ENCODE assay signal across 9 cellular contexts in the genomic region with DNA sequence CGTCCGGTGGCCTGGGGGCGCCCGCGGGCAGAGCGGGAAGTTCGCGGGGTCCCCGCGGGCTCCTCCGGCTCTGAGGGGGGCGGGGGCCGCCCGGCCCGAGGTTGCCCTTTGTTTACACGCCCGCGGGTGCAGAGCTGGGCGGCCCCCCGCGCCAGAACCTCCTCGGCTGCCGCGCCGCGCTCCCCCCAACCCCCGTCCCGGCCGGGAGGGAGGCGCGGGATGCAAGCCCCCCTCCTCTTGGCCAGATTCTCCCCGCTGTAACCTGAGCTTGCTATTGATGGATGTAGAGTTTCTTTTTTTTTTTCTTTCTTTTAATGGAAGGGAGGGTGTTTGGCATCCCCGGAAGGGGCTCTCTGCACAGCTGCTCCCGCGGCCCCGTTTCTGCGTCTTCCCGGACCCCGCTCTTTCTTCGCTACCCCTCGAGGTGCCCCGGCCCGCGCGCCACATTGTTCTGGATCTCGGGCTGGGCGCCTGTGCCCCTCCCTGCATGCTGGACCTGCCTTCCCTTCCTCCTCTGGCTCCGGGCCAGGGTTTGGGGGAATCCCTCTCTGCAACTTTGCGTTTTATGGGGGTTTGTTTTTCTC. TPM values are rescaled to one million over a fixed set of nuclear protein-coding genes. Genes with fewer than 3 reads are reported as not detected.
DNase-seq lines count a peak whose midpoint lies in the region; ATAC-seq and TF ChIP-seq lines count a peak whose summit lies in the region.
"Had no signal": no experiment of that assay in that cellular context is flagged by ENCODE, and none has a peak within 500 bp of the region (broad histone marks: within the 10 kb centered on the region; RNA-seq: fewer than 3 reads in every experiment).

No MANE protein-coding gene starts in this region.

- POLR2A ChIA-PET in activated naive CD8-positive, alpha-beta T cell treated with anti-CD3 and anti-CD28 coated beads, Interleukin-2, amount 10 ng/mL, durations not matched to agents 7 days and 5 days (lab: Charles Lee), result interaction anchor here (1.1 to 3.7 kb wide), 2 partner anchors 18 to 57 kb away, joined by 3 to 17 read pairs; a partner anchor contains a TSS

- H3K36me3 ChIP-seq in right lobe of liver (no peaks in the 10 kb centered on the region), uterus (no peaks in the 10 kb centered on the region)

- peaks cover 70% of the 10 kb centered on the region for H3K27me3 Mint-ChIP-seq in T-helper 1 cell treated with Interleukin-12 subunit alpha and Interleukin-12 subunit beta and Interleukin-4 antibody, amounts not matched to agents 30 μg/mL and 1 μg/mL, for 36 hours (ENCODE audit: low read depth)
- H3K27me3 Mint-ChIP-seq in activated naive CD8-positive, alpha-beta T cell treated with anti-CD3 and anti-CD28 coated beads, Interleukin-2, amount 10 ng/mL, durations not matched to agents 7 days and 5 days, result peaks cover 45% of the 10 kb centered on the region

- peak overlapping the region; percentile 66 for H3K27ac Mint-ChIP-seq in T-helper 1 cell treated with Interleukin-12 subunit alpha and Interleukin-12 subunit beta and Interleukin-4 antibody, amounts not matched to agents 30 μg/mL and 1 μg/mL, for 36 hours
- peak overlapping the region; percentile 78 for H3K27ac Mint-ChIP-seq in activated naive CD8-positive, alpha-beta T cell treated with anti-CD3 and anti-CD28 coated beads, Interleukin-2, amount 10 ng/mL, durations not matched to agents 7 days and 5 days

- no peak for TF ChIP-seq POLR2A in right lobe of liver (IDR thresholded peaks at IDR 0.05)
- no peak for TF ChIP-seq POLR2A in uterus (IDR thresholded peaks at IDR 0.05)

- no peaks in the 10 kb centered on the region for H3K9me3 ChIP-seq in right lobe of liver
- H3K9me3 ChIP-seq in uterus, result no peaks in the 10 kb centered on the region

- ATAC-seq in activated naive CD8-positive, alpha-beta T cell treated with anti-CD3 and anti-CD28 coated beads, Interleukin-2, amount 10 ng/mL, durations not matched to agents 7 days and 5 days (ENCODE audit: low read depth), result peak; percentile 14
- ATAC-seq in right lobe of liver (no peak), HG03045 (IDR thresholded peaks at IDR 0.05; ENCODE audit: unreplicated experiment) (no peak)

- intact Hi-C loops in right lobe of liver (cut with DNase I), result no loop called here
- intact Hi-C loops in uterus (cut with DNase I; ENCODE audit: low total_unique reads), result no loop called here

- no peak overlapping the region for H3K27ac ChIP-seq in right lobe of liver
- no peak overlapping the region for H3K27ac ChIP-seq in uterus

- WGBS in right lobe of liver (ENCODE audit: insufficient coverage, low coverage, low lambda C conversion rate, missing lambda C conversion rate), result 3% methylated on average over 19 of the region's 49 CpGs

- H3K27me3 ChIP-seq in right lobe of liver (peaks cover 0 to 37% of the 10 kb centered on the region in 2 donors), uterus (peaks cover 0 to 20% of the 10 kb centered on the region in 2 donors)

- DNase-seq in T-helper 1 cell (no peak), LNCaP clone FGC (ENCODE audit: low read depth) (no peak), right lobe of liver (peak in 1 of 3 donors; percentile 64), uterus (no peak), MV-4-11 (lab: John Stamatoyannopoulos, UW) (no peak)
- DNase-seq in activated naive CD8-positive, alpha-beta T cell treated with anti-CD3 and anti-CD28 coated beads, Interleukin-2, amount 10 ng/mL, durations not matched to agents 7 days and 5 days, result peak; percentile 56

- no peaks in the 10 kb centered on the region for H3K36me3 Mint-ChIP-seq in T-helper 1 cell treated with Interleukin-12 subunit alpha and Interleukin-12 subunit beta and Interleukin-4 antibody, amounts not matched to agents 30 μg/mL and 1 μg/mL, for 36 hours (ENCODE audit: low read depth)
- peaks cover 4% of the 10 kb centered on the region for H3K36me3 Mint-ChIP-seq in activated naive CD8-positive, alpha-beta T cell treated with anti-CD3 and anti-CD28 coated beads, Interleukin-2, amount 10 ng/mL, durations not matched to agents 7 days and 5 days

- H3K4me3 Mint-ChIP-seq in T-helper 1 cell treated with Interleukin-12 subunit alpha and Interleukin-12 subunit beta and Interleukin-4 antibody, amounts not matched to agents 30 μg/mL and 1 μg/mL, for 36 hours, result peak overlapping the region; percentile 79
- H3K4me3 Mint-ChIP-seq in activated naive CD8-positive, alpha-beta T cell treated with anti-CD3 and anti-CD28 coated beads, Interleukin-2, amount 10 ng/mL, durations not matched to agents 7 days and 5 days, result peak overlapping the region; percentile 93

- H3K4me1 ChIP-seq in right lobe of liver, result peaks cover 0 to 25% (median 0%) of the 10 kb centered on the region in 4 donors
- H3K4me1 ChIP-seq in uterus, result peaks cover 0 to 10% of the 10 kb centered on the region in 2 donors

- H3K4me3 ChIP-seq in LNCaP clone FGC (ENCODE audit: low read depth, low read length) (peak overlapping the region; percentile 78), right lobe of liver (peak overlapping the region; percentile 46 to 66 (median 48)), uterus (peak overlapping the region; percentile 20 to 57)

- H3K9me3 Mint-ChIP-seq in T-helper 1 cell treated with Interleukin-12 subunit alpha and Interleukin-12 subunit beta and Interleukin-4 antibody, amounts not matched to agents 30 μg/mL and 1 μg/mL, for 36 hours, result no peaks in the 10 kb centered on the region
- no peaks in the 10 kb centered on the region for H3K9me3 Mint-ChIP-seq in activated naive CD8-positive, alpha-beta T cell treated with anti-CD3 and anti-CD28 coated beads, Interleukin-2, amount 10 ng/mL, durations not matched to agents 7 days and 5 days

- H3K4me1 Mint-ChIP-seq in T-helper 1 cell treated with Interleukin-12 subunit alpha and Interleukin-12 subunit beta and Interleukin-4 antibody, amounts not matched to agents 30 μg/mL and 1 μg/mL, for 36 hours (ENCODE audit: low read depth), result peaks cover 16% of the 10 kb centered on the region
- H3K4me1 Mint-ChIP-seq in activated naive CD8-positive, alpha-beta T cell treated with anti-CD3 and anti-CD28 coated beads, Interleukin-2, amount 10 ng/mL, durations not matched to agents 7 days and 5 days, result peaks cover 32% of the 10 kb centered on the region

- no peak for TF ChIP-seq CTCF in LNCaP clone FGC (IDR thresholded peaks at IDR 0.05; ENCODE audit: control insufficient read depth, extremely low read depth, insufficient read depth)
- TF ChIP-seq CTCF in right lobe of liver (IDR thresholded peaks at IDR 0.05), result no peak
- TF ChIP-seq CTCF in uterus (IDR thresholded peaks at IDR 0.05), result no peak

RNA-seq across cellular contexts. Expression of a gene that starts 0.6 kb away (rescaled TPM):
- 1 to 10 TPM; 9.2 to 9.6 TPM for total RNA-seq in activated naive CD8-positive, alpha-beta T cell treated with anti-CD3 and anti-CD28 coated beads, Interleukin-2, amount 10 ng/mL, durations not matched to agents 7 days and 5 days
- total RNA-seq in right lobe of liver, result 1 to 10 TPM in 3 of 6 experiments, under 1 TPM in 3; 0.33 to 3.5 (median 1.1) TPM
- 10 to 100 TPM in 1 of 4 donors, 1 to 10 TPM in 2, not detected in 1; 1.0 to 14.9 (median 4.6) TPM for total RNA-seq in uterus

RNA-seq across cellular contexts. Expression of a gene that starts 18.3 kb away (rescaled TPM):
- 1 to 10 TPM; 4.9 to 5.5 TPM for total RNA-seq in activated naive CD8-positive, alpha-beta T cell treated with anti-CD3 and anti-CD28 coated beads, Interleukin-2, amount 10 ng/mL, durations not matched to agents 7 days and 5 days
- 1 to 10 TPM; 1.2 to 4.7 (median 2.0) TPM for total RNA-seq in right lobe of liver
- 10 to 100 TPM in 1 of 4 donors, 1 to 10 TPM in 2, not detected in 1; 1.8 to 10.7 (median 2.6) TPM for total RNA-seq in uterus

RNA-seq across cellular contexts. Expression of a gene that starts 47.9 kb away (rescaled TPM):
- under 1 TPM in 1 of 2 experiments, not detected in 1; 0.14 TPM for total RNA-seq in activated naive CD8-positive, alpha-beta T cell treated with anti-CD3 and anti-CD28 coated beads, Interleukin-2, amount 10 ng/mL, durations not matched to agents 7 days and 5 days
- total RNA-seq in right lobe of liver (10 to 100 TPM in 4 of 6 experiments, 1 to 10 TPM in 2; 3.4 to 43.2 (median 17.8) TPM), uterus (not detected)
- total RNA-seq: temporal lobe had no signal
